8 cellular contexts compared by ENCODE assay signal in genomic region chr1:153670257-153670858, GRCh38. TPM values are rescaled to one million over a fixed set of nuclear protein-coding genes. Genes with fewer than 3 reads are reported as not detected.
DNase-seq lines count a peak whose midpoint lies in the region; ATAC-seq and TF ChIP-seq lines count a peak whose summit lies in the region.

No MANE protein-coding gene starts in this region.

- H4K20me1 ChIP-seq in smooth muscle cell (ENCODE audit: low read depth) = peaks cover 10% of the 10 kb centered on the region

- DNase-seq in DMS53 (lab: John Stamatoyannopoulos, UW) (peak; percentile 55), DMS53 treated with DMSO at 0.1 percent for 48 hours (lab: John Stamatoyannopoulos, UW; ENCODE audit: unreplicated experiment) (no peak), Panc1 (ENCODE audit: low read depth, low spot score) (no peak), smooth muscle cell (lab: John Stamatoyannopoulos, UW; ENCODE audit: unreplicated experiment) (no peak), HuH-7 (ENCODE audit: low spot score) (no peak), GM13976 (ENCODE audit: low spot score) (no peak)

- TF ChIP-seq CTCF in Panc1 (IDR thresholded peaks at IDR 0.05) = no peak
- no peak for TF ChIP-seq CTCF in gastroesophageal sphincter (IDR thresholded peaks at IDR 0.05)
- TF ChIP-seq CTCF in smooth muscle cell (IDR thresholded peaks at IDR 0.05; ENCODE audit: borderline replicate concordance, insufficient read depth, poor library complexity, severe bottlenecking) = no peak
- no peak for TF ChIP-seq CTCF in GM13976 (IDR thresholded peaks at IDR 0.05; ENCODE audit: borderline replicate concordance, control extremely low read depth, extremely low read depth, insufficient read depth, missing control alignments)

- no peak overlapping the region for H2AFZ ChIP-seq in smooth muscle cell (ENCODE audit: low read depth)

- intact Hi-C loops in Panc1 (cut with micrococcal nuclease; ENCODE audit: unreplicated experiment) = no loop called here

- POLR2A ChIA-PET in Panc1 (lab: Charles Lee) = interaction anchor here (0.6 kb wide), 1 partner anchor 327 kb away, joined by 3 read pairs; no protein-coding TSS in a partner anchor

- in situ Hi-C loops in Panc1 (cut with HindIII; ENCODE audit: low pct_unique_long_range_greater_than_20kb, low sequenced_read_pairs) = no loop called here
- in situ Hi-C loops in GM13976 (cut with MboI; ENCODE audit: low sequenced_read_pairs, unreplicated experiment) = loop anchor here (10.0 kb wide), 2 partner anchors 74 to 314 kb away; partner anchors contain the start of gene RAB13

- H3K36me3 ChIP-seq in Panc1 (ENCODE audit: control insufficient read depth, insufficient read depth, low read length) = peaks cover 21% of the 10 kb centered on the region
- peaks cover 3 to 41% of the 10 kb centered on the region in 2 donors for H3K36me3 ChIP-seq in gastroesophageal sphincter
- peaks cover 4% of the 10 kb centered on the region for H3K36me3 ChIP-seq in smooth muscle cell (ENCODE audit: low read depth)

- H3K27me3 ChIP-seq in Panc1 (ENCODE audit: control insufficient read depth, insufficient read depth, low read length) = no peaks in the 10 kb centered on the region
- no peaks in the 10 kb centered on the region for H3K27me3 ChIP-seq in gastroesophageal sphincter
- no peaks in the 10 kb centered on the region for H3K27me3 ChIP-seq in smooth muscle cell (ENCODE audit: low read depth)

- peaks cover 8% of the 10 kb centered on the region for H3F3A ChIP-seq in smooth muscle cell (ENCODE audit: low read depth)

- 1% methylated on average over 11 to 14 of the region's 22 CpGs for WGBS in gastroesophageal sphincter (ENCODE audit: low coverage in 1 of 2), 2 donors
- 6% methylated on average over 16 of the region's 22 CpGs for WGBS in smooth muscle cell (ENCODE audit: low lambda C conversion rate)

- TSS peak; percentile 96 for BruUV-seq in Panc1 (replicated peaks; lab: Mats Ljungman, UMichigan)

- H3K4me1 ChIP-seq in Panc1 (ENCODE audit: control insufficient read depth, insufficient read depth, low read length) (peaks cover 14% of the 10 kb centered on the region; the same call in 1 of the 2 replicates), gastroesophageal sphincter (peaks cover 0 to 32% (median 5%) of the 10 kb centered on the region in 3 donors), smooth muscle cell (ENCODE audit: low read depth) (peaks cover 10% of the 10 kb centered on the region)

- CTCF ChIA-PET in Panc1 (lab: Charles Lee) = no interaction called here

- no peak for TF ChIP-seq EP300 in gastroesophageal sphincter (IDR thresholded peaks at IDR 0.05)

- H3K79me2 ChIP-seq in smooth muscle cell (ENCODE audit: low read depth) = peaks cover 39% of the 10 kb centered on the region

- H3K9ac ChIP-seq in smooth muscle cell (ENCODE audit: low read depth) = peak overlapping the region; percentile 94

- H3K4me3 ChIP-seq in Panc1 (ENCODE audit: low read depth in 2 of 2, low read length in 2 of 2) (peak overlapping the region; percentile 66 to 96), gastroesophageal sphincter (peak overlapping the region; percentile 68 to 80), smooth muscle cell (peak overlapping the region; percentile 75)

- ATAC-seq in Panc1 = peak; percentile 19
- peak; percentile 0 for ATAC-seq in gastroesophageal sphincter
- ATAC-seq in HG03135 (IDR thresholded peaks at IDR 0.05; ENCODE audit: unreplicated experiment) = no peak

- H3K27ac ChIP-seq in Panc1 (ENCODE audit: low read length) (peak overlapping the region; percentile 94), gastroesophageal sphincter (peak overlapping the region; percentile 19 to 90 (median 86)), smooth muscle cell (ENCODE audit: low read depth) (peak overlapping the region; percentile 72)

- H3K4me2 ChIP-seq in smooth muscle cell = peak overlapping the region; percentile 93

- H3K9me3 ChIP-seq in Panc1 (ENCODE audit: control insufficient read depth, insufficient read depth, low read depth, low read length) (no peaks in the 10 kb centered on the region), gastroesophageal sphincter (no peaks in the 10 kb centered on the region), smooth muscle cell (replicated peaks; ENCODE audit: low read depth) (no peaks in the 10 kb centered on the region)

- no peak for TF ChIP-seq POLR2A in gastroesophageal sphincter (IDR thresholded peaks at IDR 0.05)

RNA-seq across cellular contexts. Expression of gene ILF2, which starts 0.4 kb away (rescaled TPM):
- 221 TPM for total RNA-seq in Panc1 (2021; ENCODE audit: unreplicated experiment)
- polyA plus RNA-seq in Panc1 (2012; ENCODE audit: insufficient read length) = 155 TPM
- total RNA-seq in gastroesophageal sphincter = 10 to 100 TPM; 52.1 to 99.2 (median 79.3) TPM
- 201 and 206 TPM in 2 replicates for total RNA-seq in smooth muscle cell
- 194 and 241 TPM in 2 replicates for polyA plus RNA-seq in smooth muscle cell

RNA-seq across cellular contexts. Expression of gene NPR1, which starts 8.1 kb away (rescaled TPM):
- total RNA-seq in Panc1 (2021; ENCODE audit: unreplicated experiment) (0.36 TPM), gastroesophageal sphincter (10 to 100 TPM; 36.7 to 57.0 (median 46.7) TPM), smooth muscle cell (0.09 and 0.54 TPM in 2 replicates)
- 0.07 TPM for polyA plus RNA-seq in Panc1 (2012; ENCODE audit: insufficient read length)
- polyA plus RNA-seq in smooth muscle cell = 0.24 and 0.40 TPM in 2 replicates

RNA-seq across cellular contexts. Expression of gene SNAPIN, which starts 11.9 kb away (rescaled TPM):
- total RNA-seq in Panc1 (2021; ENCODE audit: unreplicated experiment) (46.8 TPM), gastroesophageal sphincter (10 to 100 TPM; 58.9 to 77.4 (median 69.4) TPM), smooth muscle cell (37.6 and 65.5 TPM in 2 replicates)
- polyA plus RNA-seq in Panc1 (2012; ENCODE audit: insufficient read length) = 45.1 TPM
- polyA plus RNA-seq in smooth muscle cell = 48.1 and 52.0 TPM in 2 replicates

RNA-seq across cellular contexts. Expression of gene CHTOP, which starts 36.5 kb away (rescaled TPM):
- total RNA-seq in Panc1 (2021; ENCODE audit: unreplicated experiment) (87.0 TPM), gastroesophageal sphincter (10 to 100 TPM; 33.7 to 57.0 (median 42.2) TPM), smooth muscle cell (47.8 and 48.1 TPM in 2 replicates)
- 94.2 TPM for polyA plus RNA-seq in Panc1 (2012; ENCODE audit: insufficient read length)
- polyA plus RNA-seq in smooth muscle cell = 49.7 and 50.2 TPM in 2 replicates

RNA-seq across cellular contexts. Expression of gene S100A1, which starts 42.1 kb away (rescaled TPM):
- total RNA-seq in Panc1 (2021; ENCODE audit: unreplicated experiment) = 2.9 TPM
- 8.0 TPM for polyA plus RNA-seq in Panc1 (2012; ENCODE audit: insufficient read length)
- total RNA-seq in gastroesophageal sphincter = 1 to 10 TPM; 2.4 to 8.3 (median 2.8) TPM
- total RNA-seq in smooth muscle cell = 8.3 TPM in 1 of 2 replicates, not detected in the other
- polyA plus RNA-seq in smooth muscle cell = 0.46 and 1.0 TPM in 2 replicates

Comparison
In these comparisons a context has a peak if more than half of its experiments do, and no peak if none do; other contexts are left out.
1. RNA of gene NPR1, which starts 8.1 kb away (total RNA-seq): 36.7 to 57.0 TPM in gastroesophageal sphincter; 0.09 to 0.54 TPM in smooth muscle cell and 0.36 TPM in Panc1 (single experiment); every median in the first group is over 10 times any median in the second.
2. Peak in every context shown above with its lines, with median percentiles within 50 percentile points of each other: H3K27ac ChIP-seq and H3K4me3 ChIP-seq.